In the genomic region with DNA sequence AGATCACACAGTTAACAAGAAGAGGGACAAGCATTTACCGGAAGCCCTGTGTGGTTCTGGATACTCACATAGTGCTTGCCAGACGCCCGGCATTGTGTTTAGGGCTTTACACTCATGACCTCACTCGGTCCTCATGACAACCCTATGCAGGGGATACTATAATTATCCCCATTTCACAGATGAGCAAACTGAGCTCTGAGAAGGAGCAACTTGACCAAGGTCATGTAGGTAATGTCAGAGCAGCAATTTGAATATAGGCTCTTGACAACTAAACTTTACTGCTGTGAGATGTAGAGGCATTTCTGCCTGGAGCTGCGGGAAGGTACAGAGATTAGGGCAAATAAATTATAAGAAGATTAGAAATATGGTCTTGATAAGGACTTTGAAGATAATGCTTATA, we compare ENCODE assay signal across 1 cellular context.
TF ChIP-seq lines count a peak whose summit lies in the region.

No MANE protein-coding gene starts in this region.

TF ChIP-seq in GM23338, 12 proteins besides CTCF, POLR2A, EP300 and RAD21 (continued from another document):
- TF ChIP-seq, protein P1, sequence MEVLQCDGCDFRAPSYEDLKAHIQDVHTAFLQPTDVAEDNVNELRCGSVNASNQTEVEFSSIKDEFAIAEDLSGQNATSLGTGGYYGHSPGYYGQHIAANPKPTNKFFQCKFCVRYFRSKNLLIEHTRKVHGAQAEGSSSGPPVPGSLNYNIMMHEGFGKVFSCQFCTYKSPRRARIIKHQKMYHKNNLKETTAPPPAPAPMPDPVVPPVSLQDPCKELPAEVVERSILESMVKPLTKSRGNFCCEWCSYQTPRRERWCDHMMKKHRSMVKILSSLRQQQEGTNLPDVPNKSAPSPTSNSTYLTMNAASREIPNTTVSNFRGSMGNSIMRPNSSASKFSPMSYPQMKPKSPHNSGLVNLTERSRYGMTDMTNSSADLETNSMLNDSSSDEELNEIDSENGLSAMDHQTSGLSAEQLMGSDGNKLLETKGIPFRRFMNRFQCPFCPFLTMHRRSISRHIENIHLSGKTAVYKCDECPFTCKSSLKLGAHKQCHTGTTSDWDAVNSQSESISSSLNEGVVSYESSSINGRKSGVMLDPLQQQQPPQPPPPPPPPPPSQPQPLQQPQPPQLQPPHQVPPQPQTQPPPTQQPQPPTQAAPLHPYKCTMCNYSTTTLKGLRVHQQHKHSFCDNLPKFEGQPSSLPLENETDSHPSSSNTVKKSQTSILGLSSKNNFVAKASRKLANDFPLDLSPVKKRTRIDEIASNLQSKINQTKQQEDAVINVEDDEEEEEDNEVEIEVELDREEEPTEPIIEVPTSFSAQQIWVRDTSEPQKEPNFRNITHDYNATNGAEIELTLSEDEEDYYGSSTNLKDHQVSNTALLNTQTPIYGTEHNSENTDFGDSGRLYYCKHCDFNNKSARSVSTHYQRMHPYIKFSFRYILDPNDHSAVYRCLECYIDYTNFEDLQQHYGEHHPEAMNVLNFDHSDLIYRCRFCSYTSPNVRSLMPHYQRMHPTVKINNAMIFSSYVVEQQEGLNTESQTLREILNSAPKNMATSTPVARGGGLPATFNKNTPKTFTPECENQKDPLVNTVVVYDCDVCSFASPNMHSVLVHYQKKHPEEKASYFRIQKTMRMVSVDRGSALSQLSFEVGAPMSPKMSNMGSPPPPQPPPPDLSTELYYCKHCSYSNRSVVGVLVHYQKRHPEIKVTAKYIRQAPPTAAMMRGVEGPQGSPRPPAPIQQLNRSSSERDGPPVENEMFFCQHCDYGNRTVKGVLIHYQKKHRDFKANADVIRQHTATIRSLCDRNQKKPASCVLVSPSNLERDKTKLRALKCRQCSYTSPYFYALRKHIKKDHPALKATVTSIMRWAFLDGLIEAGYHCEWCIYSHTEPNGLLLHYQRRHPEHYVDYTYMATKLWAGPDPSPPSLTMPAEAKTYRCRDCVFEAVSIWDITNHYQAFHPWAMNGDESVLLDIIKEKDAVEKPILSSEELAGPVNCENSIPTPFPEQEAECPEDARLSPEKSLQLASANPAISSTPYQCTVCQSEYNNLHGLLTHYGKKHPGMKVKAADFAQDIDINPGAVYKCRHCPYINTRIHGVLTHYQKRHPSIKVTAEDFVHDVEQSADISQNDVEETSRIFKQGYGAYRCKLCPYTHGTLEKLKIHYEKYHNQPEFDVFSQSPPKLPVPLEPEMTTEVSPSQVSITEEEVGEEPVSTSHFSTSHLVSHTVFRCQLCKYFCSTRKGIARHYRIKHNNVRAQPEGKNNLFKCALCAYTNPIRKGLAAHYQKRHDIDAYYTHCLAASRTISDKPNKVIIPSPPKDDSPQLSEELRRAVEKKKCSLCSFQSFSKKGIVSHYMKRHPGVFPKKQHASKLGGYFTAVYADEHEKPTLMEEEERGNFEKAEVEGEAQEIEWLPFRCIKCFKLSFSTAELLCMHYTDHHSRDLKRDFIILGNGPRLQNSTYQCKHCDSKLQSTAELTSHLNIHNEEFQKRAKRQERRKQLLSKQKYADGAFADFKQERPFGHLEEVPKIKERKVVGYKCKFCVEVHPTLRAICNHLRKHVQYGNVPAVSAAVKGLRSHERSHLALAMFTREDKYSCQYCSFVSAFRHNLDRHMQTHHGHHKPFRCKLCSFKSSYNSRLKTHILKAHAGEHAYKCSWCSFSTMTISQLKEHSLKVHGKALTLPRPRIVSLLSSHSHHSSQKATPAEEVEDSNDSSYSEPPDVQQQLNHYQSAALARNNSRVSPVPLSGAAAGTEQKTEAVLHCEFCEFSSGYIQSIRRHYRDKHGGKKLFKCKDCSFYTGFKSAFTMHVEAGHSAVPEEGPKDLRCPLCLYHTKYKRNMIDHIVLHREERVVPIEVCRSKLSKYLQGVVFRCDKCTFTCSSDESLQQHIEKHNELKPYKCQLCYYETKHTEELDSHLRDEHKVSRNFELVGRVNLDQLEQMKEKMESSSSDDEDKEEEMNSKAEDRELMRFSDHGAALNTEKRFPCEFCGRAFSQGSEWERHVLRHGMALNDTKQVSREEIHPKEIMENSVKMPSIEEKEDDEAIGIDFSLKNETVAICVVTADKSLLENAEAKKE (CRISPR knock-in tag; IDR thresholded peaks at IDR 0.05): no peak
- TF ChIP-seq CREB1 (CRISPR knock-in tag; IDR thresholded peaks at IDR 0.05; ENCODE audit: low read depth) (no peak), EZH2 (IDR thresholded peaks at IDR 0.05; ENCODE audit: low read depth, unreplicated experiment) (no peak), ZNF114 (CRISPR knock-in tag; IDR thresholded peaks at IDR 0.05) (no peak), NANOG (IDR thresholded peaks at IDR 0.05; ENCODE audit: borderline replicate concordance) (no peak), POLR2AphosphoS5 (IDR thresholded peaks at IDR 0.05; ENCODE audit: low read depth) (no peak), JUNB (IDR thresholded peaks at IDR 0.05; ENCODE audit: unreplicated experiment) (no peak), STAT1 (IDR thresholded peaks at IDR 0.05; ENCODE audit: unreplicated experiment) (no peak)
- TF ChIP-seq, protein P2, sequence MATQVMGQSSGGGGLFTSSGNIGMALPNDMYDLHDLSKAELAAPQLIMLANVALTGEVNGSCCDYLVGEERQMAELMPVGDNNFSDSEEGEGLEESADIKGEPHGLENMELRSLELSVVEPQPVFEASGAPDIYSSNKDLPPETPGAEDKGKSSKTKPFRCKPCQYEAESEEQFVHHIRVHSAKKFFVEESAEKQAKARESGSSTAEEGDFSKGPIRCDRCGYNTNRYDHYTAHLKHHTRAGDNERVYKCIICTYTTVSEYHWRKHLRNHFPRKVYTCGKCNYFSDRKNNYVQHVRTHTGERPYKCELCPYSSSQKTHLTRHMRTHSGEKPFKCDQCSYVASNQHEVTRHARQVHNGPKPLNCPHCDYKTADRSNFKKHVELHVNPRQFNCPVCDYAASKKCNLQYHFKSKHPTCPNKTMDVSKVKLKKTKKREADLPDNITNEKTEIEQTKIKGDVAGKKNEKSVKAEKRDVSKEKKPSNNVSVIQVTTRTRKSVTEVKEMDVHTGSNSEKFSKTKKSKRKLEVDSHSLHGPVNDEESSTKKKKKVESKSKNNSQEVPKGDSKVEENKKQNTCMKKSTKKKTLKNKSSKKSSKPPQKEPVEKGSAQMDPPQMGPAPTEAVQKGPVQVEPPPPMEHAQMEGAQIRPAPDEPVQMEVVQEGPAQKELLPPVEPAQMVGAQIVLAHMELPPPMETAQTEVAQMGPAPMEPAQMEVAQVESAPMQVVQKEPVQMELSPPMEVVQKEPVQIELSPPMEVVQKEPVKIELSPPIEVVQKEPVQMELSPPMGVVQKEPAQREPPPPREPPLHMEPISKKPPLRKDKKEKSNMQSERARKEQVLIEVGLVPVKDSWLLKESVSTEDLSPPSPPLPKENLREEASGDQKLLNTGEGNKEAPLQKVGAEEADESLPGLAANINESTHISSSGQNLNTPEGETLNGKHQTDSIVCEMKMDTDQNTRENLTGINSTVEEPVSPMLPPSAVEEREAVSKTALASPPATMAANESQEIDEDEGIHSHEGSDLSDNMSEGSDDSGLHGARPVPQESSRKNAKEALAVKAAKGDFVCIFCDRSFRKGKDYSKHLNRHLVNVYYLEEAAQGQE (IDR thresholded peaks at IDR 0.05; ENCODE audit: unreplicated experiment): no peak
TF ChIP-seq in GM23338: peak in this region for 0.
